ENCODE assay signal across 8 cellular contexts in the genomic region with DNA sequence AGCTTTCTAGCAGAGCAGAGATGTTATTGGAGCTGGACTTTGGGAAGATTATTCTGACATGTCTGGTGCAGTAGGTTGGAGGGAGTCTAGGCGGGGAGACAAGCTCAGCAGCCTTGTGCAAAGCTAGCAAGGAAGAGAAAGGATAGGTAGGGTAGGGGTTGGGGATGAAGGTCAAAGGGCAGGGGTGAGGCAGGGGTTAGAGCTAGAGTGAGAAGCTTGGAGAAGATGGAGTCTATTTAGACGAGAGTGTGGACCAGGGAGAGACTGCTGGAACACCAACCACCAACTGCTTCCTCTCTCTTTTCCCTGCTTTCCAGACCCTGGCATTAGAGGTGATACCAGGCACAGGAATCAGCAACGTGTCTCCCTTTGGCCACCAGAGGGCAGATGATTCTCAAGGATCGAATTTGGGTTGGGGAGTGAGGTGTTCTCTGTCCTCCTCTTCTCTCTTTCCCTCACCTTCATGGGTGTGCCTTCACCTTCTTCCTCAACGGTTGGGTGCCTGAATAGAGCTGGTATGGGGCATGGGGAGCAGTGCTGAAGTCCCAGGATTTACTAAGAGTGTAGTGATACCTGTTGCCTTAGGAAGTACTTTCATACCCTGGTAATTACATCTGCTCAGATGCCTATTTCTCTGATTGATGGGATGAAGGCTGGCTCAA. TPM values are rescaled to one million over a fixed set of nuclear protein-coding genes. Genes with fewer than 3 reads are reported as not detected.
DNase-seq lines count a peak whose midpoint lies in the region; ATAC-seq and TF ChIP-seq lines count a peak whose summit lies in the region.

No MANE protein-coding gene starts in this region.

- no peaks in the 10 kb centered on the region; the same call in 1 of the 2 replicates for H3K27me3 Mint-ChIP-seq in HFFc6 (ENCODE audit: insufficient read depth)
- no peaks in the 10 kb centered on the region for H3K27me3 Mint-ChIP-seq in activated CD4-positive, alpha-beta memory T cell treated with anti-CD3 and anti-CD28 coated beads, Interleukin-2, amount 10 ng/mL, durations not matched to agents 7 days and 5 days

- H3K9me3 ChIP-seq in duodenal mucosa (ENCODE audit: control insufficient read depth in 1 of 2, low read length in 2 of 2) (no peaks in the 10 kb centered on the region), lower lobe of right lung (no peaks in the 10 kb centered on the region)

- H3K27ac ChIP-seq in duodenal mucosa (ENCODE audit: low read depth, low read length) = no peak overlapping the region
- peak overlapping the region; percentile 84 for H3K27ac ChIP-seq in lower lobe of right lung

- POLR2A ChIA-PET in activated CD4-positive, alpha-beta memory T cell treated with anti-CD3 and anti-CD28 coated beads, Interleukin-2, amount 10 ng/mL, durations not matched to agents 7 days and 5 days (lab: Charles Lee) = interaction anchor here (0.8 to 4.2 kb wide), 10 partner anchors 16 to 312 kb away, joined by 3 to 31 read pairs (median 5); a partner anchor contains a TSS

- no peaks in the 10 kb centered on the region for H3K36me3 Mint-ChIP-seq in HFFc6 (ENCODE audit: low read depth)
- H3K36me3 Mint-ChIP-seq in activated CD4-positive, alpha-beta memory T cell treated with anti-CD3 and anti-CD28 coated beads, Interleukin-2, amount 10 ng/mL, durations not matched to agents 7 days and 5 days (ENCODE audit: low read depth) = peaks cover 25% of the 10 kb centered on the region

- CTCF ChIA-PET in activated CD4-positive, alpha-beta memory T cell treated with anti-CD3 and anti-CD28 coated beads, Interleukin-2, amount 10 ng/mL, durations not matched to agents 7 days and 5 days (lab: Charles Lee) = interaction anchor here (0.7 to 8.0 kb wide), 37 partner anchors 8 to 313 kb away, joined by 3 to 172 read pairs (median 5); a partner anchor contains a TSS

- H3K4me1 Mint-ChIP-seq in HFFc6 (ENCODE audit: low read depth) = peaks cover 42% of the 10 kb centered on the region
- H3K4me1 Mint-ChIP-seq in activated CD4-positive, alpha-beta memory T cell treated with anti-CD3 and anti-CD28 coated beads, Interleukin-2, amount 10 ng/mL, durations not matched to agents 7 days and 5 days = peaks cover 40% of the 10 kb centered on the region

- peak overlapping the region; percentile 43 to 46 for H3K9ac ChIP-seq in duodenal mucosa (ENCODE audit: low read depth in 1 of 2, low read length in 2 of 2)

- intact Hi-C loops in lower lobe of right lung (cut with DNase I) = loop anchor here (10.0 kb wide), 1 partner anchor 108 kb away; no protein-coding TSS in a partner anchor

- H3K4me1 ChIP-seq in duodenal mucosa (ENCODE audit: control insufficient read depth in 1 of 2, insufficient read depth in 2 of 2, low read length in 2 of 2) (peaks cover 39 to 40% of the 10 kb centered on the region in 2 donors), lower lobe of right lung (peaks cover 37% of the 10 kb centered on the region)

- H3K27ac Mint-ChIP-seq in HFFc6 = no peak overlapping the region; the same call in 1 of the 2 replicates
- peak overlapping the region; percentile 85 for H3K27ac Mint-ChIP-seq in activated CD4-positive, alpha-beta memory T cell treated with anti-CD3 and anti-CD28 coated beads, Interleukin-2, amount 10 ng/mL, durations not matched to agents 7 days and 5 days

- TF ChIP-seq CTCF in HFFc6 (IDR thresholded peaks at IDR 0.05) = peak; percentile 93
- peak; percentile 89 for TF ChIP-seq CTCF in lower lobe of right lung (IDR thresholded peaks at IDR 0.05)

- H3K4me3 ChIP-seq in duodenal mucosa (ENCODE audit: low read depth in 1 of 2, low read length in 2 of 2) = peak overlapping the region in 1 of 2 donors; percentile 2
- H3K4me3 ChIP-seq in lower lobe of right lung = no peak overlapping the region

- H3K4me3 Mint-ChIP-seq in HFFc6 = no peak overlapping the region
- H3K4me3 Mint-ChIP-seq in activated CD4-positive, alpha-beta memory T cell treated with anti-CD3 and anti-CD28 coated beads, Interleukin-2, amount 10 ng/mL, durations not matched to agents 7 days and 5 days = no peak overlapping the region

- ATAC-seq in lower lobe of right lung = peak; percentile 37 to 55
- no peak for ATAC-seq in HG02678 (IDR thresholded peaks at IDR 0.05; ENCODE audit: unreplicated experiment)

- H3K36me3 ChIP-seq in duodenal mucosa (ENCODE audit: control insufficient read depth in 1 of 2, insufficient read depth in 2 of 2, low read length in 2 of 2) (no peaks in the 10 kb centered on the region), lower lobe of right lung (peaks cover 5% of the 10 kb centered on the region)

- DNase-seq in Ammon's horn (ENCODE audit: low spot score) = peak; percentile 87
- peak; percentile 60 for DNase-seq in HFFc6
- peak; percentile 78 for DNase-seq in NCI-H748 treated with DMSO at 0.1 percent for 48 hours (lab: John Stamatoyannopoulos, UW)
- DNase-seq in activated CD4-positive, alpha-beta memory T cell treated with anti-CD3 and anti-CD28 coated beads, Interleukin-2, amount 10 ng/mL, durations not matched to agents 7 days and 5 days = peak; percentile 80
- DNase-seq in lower lobe of right lung = peak; percentile 73
- DNase-seq in stimulated activated CD8-positive, alpha-beta memory T cell treated with anti-CD3 and anti-CD28 coated beads, Interleukin-12 subunit alpha, Interleukin-12 subunit beta, amount 100 ng/mL, for 24 hours (ENCODE audit: extremely low read depth) = peak; percentile 43

- H3K9me3 Mint-ChIP-seq in HFFc6 = no peaks in the 10 kb centered on the region
- no peaks in the 10 kb centered on the region for H3K9me3 Mint-ChIP-seq in activated CD4-positive, alpha-beta memory T cell treated with anti-CD3 and anti-CD28 coated beads, Interleukin-2, amount 10 ng/mL, durations not matched to agents 7 days and 5 days

- no peaks in the 10 kb centered on the region for H3K27me3 ChIP-seq in duodenal mucosa (ENCODE audit: control insufficient read depth in 1 of 2, insufficient read depth in 2 of 2, low read length in 2 of 2)
- no peaks in the 10 kb centered on the region for H3K27me3 ChIP-seq in lower lobe of right lung (ENCODE audit: low read depth)

RNA-seq across cellular contexts. Expression of a gene that starts 1.8 kb away (rescaled TPM):
- 10 to 100 TPM; 26.4 to 29.9 (median 27.9) TPM for total RNA-seq in HFFc6 (2021; fragmentation: NEBNext Ultra II Directional; extraction: Animal tissue kit (Norgen Biotek cat#: 25700))
- 10 to 100 TPM; 48.7 to 54.2 TPM for total RNA-seq in activated CD4-positive, alpha-beta memory T cell treated with anti-CD3 and anti-CD28 coated beads, Interleukin-2, amount 10 ng/mL, durations not matched to agents 7 days and 5 days
- 44.9 TPM for total RNA-seq in lower lobe of right lung

RNA-seq across cellular contexts. Expression of a gene that starts 23.9 kb away (rescaled TPM):
- 10 to 100 TPM; 24.7 to 31.7 (median 29.5) TPM for total RNA-seq in HFFc6 (2021; fragmentation: NEBNext Ultra II Directional; extraction: Animal tissue kit (Norgen Biotek cat#: 25700))
- total RNA-seq in activated CD4-positive, alpha-beta memory T cell treated with anti-CD3 and anti-CD28 coated beads, Interleukin-2, amount 10 ng/mL, durations not matched to agents 7 days and 5 days = 10 to 100 TPM; 33.2 to 37.2 TPM
- total RNA-seq in lower lobe of right lung = 21.7 TPM
